In genomic region chr18:12702221-12703095, GRCh38 we compare ENCODE assay signal across 8 cellular contexts. TPM values are rescaled to one million over a fixed set of nuclear protein-coding genes. Genes with fewer than 3 reads are reported as not detected.
DNase-seq lines count a peak whose midpoint lies in the region; ATAC-seq, FAIRE-seq and TF ChIP-seq lines count a peak whose summit lies in the region.

CEP76 (minus strand) TSS chr18:12702723; CDS start chr18:12702548, 175 bp downstream.
PSMG2 (plus strand) TSS chr18:12703042; CDS start chr18:12703108, 66 bp downstream.

- H3K36me3 Mint-ChIP-seq in progenitor cell of endocrine pancreas (ENCODE audit: insufficient read depth) = peaks cover 11% of the 10 kb centered on the region

- peaks cover 4 to 45% (median 31%) of the 10 kb centered on the region in 9 donors for H3K4me1 ChIP-seq in heart right ventricle
- peaks cover 25 to 41% (median 28%) of the 10 kb centered on the region in 4 donors for H3K4me1 ChIP-seq in upper lobe of left lung

- peak; percentile 82 for FAIRE-seq in GM12891 (lab: Jason Lieb, UNC)

- peak; percentile 83 for DNase-seq in GM12891 (ENCODE audit: insufficient read length, low spot score)
- DNase-seq in NCI-H1417 (lab: John Stamatoyannopoulos, UW) = peak; percentile 80 to 96 (median 96)
- DNase-seq in T-helper 1 cell = peak; percentile 60 to 91 (median 73)
- DNase-seq in heart right ventricle = peak; percentile 93 to 94
- peak; percentile 74 for DNase-seq in progenitor cell of endocrine pancreas (ENCODE audit: low spot score, unreplicated experiment)
- peak; percentile 89 to 98 for DNase-seq in upper lobe of left lung

- H3K4me3 ChIP-seq in heart right ventricle (peak within 1 kb of the TSS; percentile 70 to 96 (median 93)), upper lobe of left lung (peak within 1 kb of the TSS; percentile 77 to 91 (median 84))

- peak within 1 kb of the TSS; percentile 100 for H3K27ac Mint-ChIP-seq in progenitor cell of endocrine pancreas

- WGBS in adipose tissue, 3 donors = 0 to 1% (median 1%) methylated on average over 70 to 89 of the region's 89 CpGs
- WGBS in heart right ventricle, 2 donors = 0% methylated on average over 88 to 89 of the region's 89 CpGs
- 0 to 1% methylated on average over 17 to 41 of the region's 89 CpGs for WGBS in upper lobe of left lung, 2 donors

- H3K9me3 Mint-ChIP-seq in progenitor cell of endocrine pancreas (ENCODE audit: low read depth) = no peaks in the 10 kb centered on the region

- H3K9me3 ChIP-seq in heart right ventricle (no peaks in the 10 kb centered on the region), upper lobe of left lung (no peaks in the 10 kb centered on the region)

- intact Hi-C loops in heart right ventricle (cut with DNase I) = loop anchor here in 2 of 10 donors (2.0 kb wide), 1 partner anchor 24 kb away; no protein-coding TSS in a partner anchor

- H3K27me3 ChIP-seq in heart right ventricle (no peaks in the 10 kb centered on the region), upper lobe of left lung (no peaks in the 10 kb centered on the region)

- H3K4me3 Mint-ChIP-seq in progenitor cell of endocrine pancreas (ENCODE audit: low read depth) = peak within 1 kb of the TSS; percentile 100

- H3K27me3 Mint-ChIP-seq in progenitor cell of endocrine pancreas = no peaks in the 10 kb centered on the region

- ATAC-seq in HG02678 (IDR thresholded peaks at IDR 0.05; ENCODE audit: unreplicated experiment) (peak; percentile 85), heart right ventricle (peak; percentile 95 to 97 (median 97)), upper lobe of left lung (ENCODE audit: low FRiP score in 2 of 2) (peak; percentile 96 to 98)

- H3K27ac ChIP-seq in adipose tissue (ENCODE audit: low read depth, low read length) (peak within 1 kb of the TSS; percentile 97), heart right ventricle (peak within 1 kb of the TSS; percentile 94 to 99 (median 96)), upper lobe of left lung (peak within 1 kb of the TSS; percentile 95 to 100 (median 98))

- TF ChIP-seq CTCF in heart right ventricle (IDR thresholded peaks at IDR 0.05) (no peak), progenitor cell of endocrine pancreas (IDR thresholded peaks at IDR 0.05; ENCODE audit: unreplicated experiment) (no peak), upper lobe of left lung (IDR thresholded peaks at IDR 0.05) (peak in 3 of 6 experiments; percentile 11 to 37 (median 18))

- H3K36me3 ChIP-seq in heart right ventricle = peaks cover 0 to 54% (median 19%) of the 10 kb centered on the region in 9 donors
- peaks cover 7 to 38% (median 11%) of the 10 kb centered on the region in 4 donors for H3K36me3 ChIP-seq in upper lobe of left lung

- H3K4me1 Mint-ChIP-seq in progenitor cell of endocrine pancreas (ENCODE audit: low read depth) = peaks cover 26% of the 10 kb centered on the region

- TF ChIP-seq EP300 in upper lobe of left lung (IDR thresholded peaks at IDR 0.05) = no peak

- peak; percentile 83 for TF ChIP-seq POLR2A in GM12891 (IDR thresholded peaks at IDR 0.05; ENCODE audit: low read depth, low read length)
- peak in 3 of 4 donors; percentile 59 to 88 (median 85) for TF ChIP-seq POLR2A in upper lobe of left lung (IDR thresholded peaks at IDR 0.05)

TF ChIP-seq in GM12891, 5 proteins besides CTCF, POLR2A, EP300 and RAD21:
- TF ChIP-seq POU2F2 (IDR thresholded peaks at IDR 0.05; ENCODE audit: low read depth, low read length) = peak; percentile 57; the same call in 1 of the 2 replicates
- TF ChIP-seq SPI1 (IDR thresholded peaks at IDR 0.05; ENCODE audit: low read depth, low read length) = no peak
- TF ChIP-seq POLR2AphosphoS5 (IDR thresholded peaks at IDR 0.05; ENCODE audit: low read depth, low read length) = peak; percentile 89
- TF ChIP-seq PAX5 (IDR thresholded peaks at IDR 0.05; ENCODE audit: insufficient read depth, low read length, severe bottlenecking) = no peak
- TF ChIP-seq TAF1 (IDR thresholded peaks at IDR 0.05; ENCODE audit: low read depth, low read length) = peak; percentile 93

RNA-seq across cellular contexts. Expression of gene CEP76, which starts in this region (rescaled TPM):
- polyA plus RNA-seq in GM12891 (2012; ENCODE audit: low read depth, missing spikeins) = 6.8 TPM
- polyA plus RNA-seq in adipose tissue (1 to 10 TPM; 2.3 to 3.2 (median 2.9) TPM), heart right ventricle (1 to 10 TPM; 1.9 to 2.5 TPM)
- total RNA-seq in heart right ventricle (1 to 10 TPM; 2.7 to 5.9 (median 4.0) TPM), progenitor cell of endocrine pancreas (12.1 and 14.4 TPM in 2 replicates), upper lobe of left lung (10 to 100 TPM in 1 of 6 donors, 1 to 10 TPM in 5; 3.9 to 18.9 (median 5.4) TPM)

RNA-seq across cellular contexts. Expression of gene PSMG2, which starts in this region (rescaled TPM):
- 73.0 TPM for polyA plus RNA-seq in GM12891 (2012; ENCODE audit: low read depth, missing spikeins)
- polyA plus RNA-seq in adipose tissue (100 to 1,000 TPM in 1 of 3 donors, 10 to 100 TPM in 2; 61.3 to 116 (median 73.4) TPM), heart right ventricle (10 to 100 TPM; 62.0 to 64.7 TPM)
- total RNA-seq in heart right ventricle (10 to 100 TPM; 36.2 to 51.8 (median 46.0) TPM), progenitor cell of endocrine pancreas (56.7 and 58.2 TPM in 2 replicates), upper lobe of left lung (10 to 100 TPM; 28.0 to 84.0 (median 62.6) TPM)

Comparison
In these comparisons a context has a peak if more than half of its experiments do, and no peak if none do; other contexts are left out.
1. Peak in every context shown above with its lines: DNase-seq, ATAC-seq, H3K4me3 ChIP-seq and H3K27ac ChIP-seq.